ENCODE assay signal across 22 cellular contexts in genomic region chr12:54331461-54331860, GRCh38. TPM values are rescaled to one million over a fixed set of nuclear protein-coding genes. Genes with fewer than 3 reads are reported as not detected.
A peak's percentile ranks its signal among the peaks of the same experiment; 100 is the strongest.
DNase-seq lines count a peak whose midpoint lies in the region; ATAC-seq and TF ChIP-seq lines count a peak whose summit lies in the region.
"Had no signal": no experiment of that assay in that cellular context is flagged by ENCODE, and none has a peak within 500 bp of the region (broad histone marks: within the 10 kb centered on the region; RNA-seq: fewer than 3 reads in every experiment).

No MANE protein-coding gene starts in this region.

- no peaks in the 10 kb centered on the region for H3K36me3 ChIP-seq in CD8-positive, alpha-beta T cell (ENCODE audit: insufficient read depth, low read length)
- H3K36me3 ChIP-seq: ovary, right atrium auricular region had no signal

- intact Hi-C loops in CD8-positive, alpha-beta T cell (cut with DNase I, micrococcal nuclease) = no loop called here

- no peaks in the 10 kb centered on the region for H3K9me3 ChIP-seq in CD8-positive, alpha-beta T cell (ENCODE audit: low read length)
- H3K9me3 ChIP-seq: lower lobe of right lung, ovary, right atrium auricular region had no signal

- peaks cover 25% of the 10 kb centered on the region for H3K4me1 ChIP-seq in CD8-positive, alpha-beta T cell (ENCODE audit: insufficient read depth, low read length)

- H3K4me3 Mint-ChIP-seq in T-helper 2 cell treated with Interferon-gamma antibody and Interleukin-4, amounts not matched to agents 5 μg/mL and 100 μg/mL, for 36 hours = peak overlapping the region; percentile 62
- H3K4me3 Mint-ChIP-seq in CD8-positive, alpha-beta T cell = no peak overlapping the region
- no peak overlapping the region for H3K4me3 Mint-ChIP-seq in activated naive CD8-positive, alpha-beta T cell treated with anti-CD3 and anti-CD28 coated beads for 36 hours
- H3K4me3 Mint-ChIP-seq in naive thymus-derived CD8-positive, alpha-beta T cell = peak overlapping the region in 6 of 10 donors; percentile 5 to 41 (median 16)

- peak overlapping the region; percentile 18 for H3K27ac ChIP-seq in CD8-positive, alpha-beta T cell (ENCODE audit: low read depth, low read length)
- H3K27ac ChIP-seq: ovary, right atrium auricular region had no signal

- POLR2A ChIA-PET in CD8-positive, alpha-beta T cell (lab: Charles Lee) = no interaction called here
- POLR2A ChIA-PET in naive thymus-derived CD8-positive, alpha-beta T cell (lab: Charles Lee) = interaction anchor here (1.2 kb wide), 2 partner anchors 25 to 28 kb away, joined by 4 read pairs; no protein-coding TSS in a partner anchor

- H3K4me1 Mint-ChIP-seq in T-helper 2 cell treated with Interferon-gamma antibody and Interleukin-4, amounts not matched to agents 5 μg/mL and 100 μg/mL, for 36 hours (ENCODE audit: low read depth) = peaks cover 44% of the 10 kb centered on the region
- peaks cover 50% of the 10 kb centered on the region for H3K4me1 Mint-ChIP-seq in CD8-positive, alpha-beta T cell (ENCODE audit: low read depth)
- H3K4me1 Mint-ChIP-seq in activated naive CD8-positive, alpha-beta T cell treated with anti-CD3 and anti-CD28 coated beads for 36 hours = peaks cover 49% of the 10 kb centered on the region
- H3K4me1 Mint-ChIP-seq in naive thymus-derived CD8-positive, alpha-beta T cell = peaks cover 18 to 69% (median 54%) of the 10 kb centered on the region in 4 donors

- H3K27me3 Mint-ChIP-seq in T-helper 2 cell treated with Interferon-gamma antibody and Interleukin-4, amounts not matched to agents 5 μg/mL and 100 μg/mL, for 36 hours (ENCODE audit: low read depth) = no peaks in the 10 kb centered on the region
- no peaks in the 10 kb centered on the region for H3K27me3 Mint-ChIP-seq in CD8-positive, alpha-beta T cell (ENCODE audit: low read depth)
- no peaks in the 10 kb centered on the region for H3K27me3 Mint-ChIP-seq in activated naive CD8-positive, alpha-beta T cell treated with anti-CD3 and anti-CD28 coated beads for 36 hours
- no peaks in the 10 kb centered on the region for H3K27me3 Mint-ChIP-seq in naive thymus-derived CD8-positive, alpha-beta T cell

- no peak for ATAC-seq in CD8-positive, alpha-beta T cell
- no peak for ATAC-seq in naive thymus-derived CD8-positive, alpha-beta T cell
- ATAC-seq in GM21381 (IDR thresholded peaks at IDR 0.05; ENCODE audit: unreplicated experiment) = no peak
- ATAC-seq: lower lobe of right lung had no signal

- peak overlapping the region; percentile 26 for H3K27ac Mint-ChIP-seq in T-helper 2 cell treated with Interferon-gamma antibody and Interleukin-4, amounts not matched to agents 5 μg/mL and 100 μg/mL, for 36 hours
- peak overlapping the region; percentile 20 for H3K27ac Mint-ChIP-seq in CD8-positive, alpha-beta T cell
- peak overlapping the region; percentile 20 for H3K27ac Mint-ChIP-seq in activated naive CD8-positive, alpha-beta T cell treated with anti-CD3 and anti-CD28 coated beads for 36 hours
- H3K27ac Mint-ChIP-seq in naive thymus-derived CD8-positive, alpha-beta T cell = peak overlapping the region; percentile 34 to 92 (median 76)

- H3K27me3 ChIP-seq in CD8-positive, alpha-beta T cell (ENCODE audit: insufficient read depth, low read length) = no peaks in the 10 kb centered on the region
- H3K27me3 ChIP-seq: ovary, right atrium auricular region had no signal

- DNase-seq in T-helper 2 cell treated with Interferon-gamma antibody and Interleukin-4, amounts not matched to agents 5 μg/mL and 100 μg/mL, for 36 hours (ENCODE audit: low spot score) = no peak
- no peak for DNase-seq in T-helper 2 cell
- DNase-seq in CD8-positive, alpha-beta T cell = no peak
- DNase-seq in activated naive CD8-positive, alpha-beta T cell treated with anti-CD3 and anti-CD28 coated beads for 36 hours = no peak
- DNase-seq in naive thymus-derived CD8-positive, alpha-beta T cell = no peak
- no peak for DNase-seq in glomerular visceral epithelial cell (ENCODE audit: extremely low spot score)
- DNase-seq in activated gamma-delta T cell treated with Interleukin-2 at 50 U/mL for 16 hours = no peak
- DNase-seq: 8988T; activated CD8-positive, alpha-beta memory T cell treated with anti-CD3 and anti-CD28 coated beads, Interleukin-2, amount 50 U/mL, for 48 hours; cortex of kidney; H7; hypothalamus; islet precursor cell; lower lobe of right lung; NCI-H187 treated with DMSO at 0.1 percent for 48 hours; ovary; stimulated activated CD4-positive, alpha-beta T cell treated with anti-CD3 and anti-CD28 coated beads, Interleukin-4, amount 100 ng/mL, for 4 hours had no signal

- no peak for TF ChIP-seq CTCF in CD8-positive, alpha-beta T cell (IDR thresholded peaks at IDR 0.05)

- no peak overlapping the region for H3K4me3 ChIP-seq in CD8-positive, alpha-beta T cell (ENCODE audit: low read depth, low read length)
- H3K4me3 ChIP-seq: lower lobe of right lung, ovary, right atrium auricular region had no signal

- H3K36me3 Mint-ChIP-seq in T-helper 2 cell treated with Interferon-gamma antibody and Interleukin-4, amounts not matched to agents 5 μg/mL and 100 μg/mL, for 36 hours (ENCODE audit: low read depth) = peaks cover 8% of the 10 kb centered on the region
- H3K36me3 Mint-ChIP-seq in CD8-positive, alpha-beta T cell = peaks cover 19% of the 10 kb centered on the region
- H3K36me3 Mint-ChIP-seq in activated naive CD8-positive, alpha-beta T cell treated with anti-CD3 and anti-CD28 coated beads for 36 hours = peaks cover 2% of the 10 kb centered on the region
- H3K36me3 Mint-ChIP-seq in naive thymus-derived CD8-positive, alpha-beta T cell = peaks cover 0 to 21% (median 0%) of the 10 kb centered on the region in 3 donors

- CTCF ChIA-PET in CD8-positive, alpha-beta T cell (lab: Charles Lee) = interaction anchor here (0.6 to 7.1 kb wide), 5 partner anchors 10 to 356 kb away, joined by 3 to 50 read pairs (median 3); partner anchors contain the start of gene HOTAIR

- H3K9me3 Mint-ChIP-seq in T-helper 2 cell treated with Interferon-gamma antibody and Interleukin-4, amounts not matched to agents 5 μg/mL and 100 μg/mL, for 36 hours = no peaks in the 10 kb centered on the region
- H3K9me3 Mint-ChIP-seq in CD8-positive, alpha-beta T cell = no peaks in the 10 kb centered on the region
- H3K9me3 Mint-ChIP-seq in activated naive CD8-positive, alpha-beta T cell treated with anti-CD3 and anti-CD28 coated beads for 36 hours = no peaks in the 10 kb centered on the region
- no peaks in the 10 kb centered on the region for H3K9me3 Mint-ChIP-seq in naive thymus-derived CD8-positive, alpha-beta T cell

RNA-seq across cellular contexts. Expression of gene COPZ1, which starts 6.5 kb away (rescaled TPM):
- 10 to 100 TPM; 24.1 to 25.2 TPM for total RNA-seq in CD8-positive, alpha-beta T cell
- 100 to 1,000 TPM in 1 of 2 experiments, 10 to 100 TPM in 1; 96.3 to 102 TPM for total RNA-seq in activated naive CD8-positive, alpha-beta T cell treated with anti-CD3 and anti-CD28 coated beads for 36 hours
- 10 to 100 TPM; 79.0 to 83.5 TPM for total RNA-seq in naive thymus-derived CD8-positive, alpha-beta T cell
- polyA plus RNA-seq in naive thymus-derived CD8-positive, alpha-beta T cell = 100 to 1,000 TPM; 128 to 152 (median 132) TPM

RNA-seq across cellular contexts. Expression of gene NFE2, which starts 30.6 kb away (rescaled TPM):
- total RNA-seq in CD8-positive, alpha-beta T cell = not detected
- total RNA-seq in activated naive CD8-positive, alpha-beta T cell treated with anti-CD3 and anti-CD28 coated beads for 36 hours = not detected
- not detected for total RNA-seq in naive thymus-derived CD8-positive, alpha-beta T cell
- polyA plus RNA-seq in naive thymus-derived CD8-positive, alpha-beta T cell = under 1 TPM in 1 of 3 donors, not detected in 2; 0.14 TPM
- total RNA-seq: endothelial cell of umbilical vein had no signal
- polyA plus RNA-seq: endothelial cell of umbilical vein had no signal

RNA-seq across cellular contexts. Expression of gene GPR84, which starts 32.8 kb away (rescaled TPM):
- total RNA-seq in CD8-positive, alpha-beta T cell = not detected
- 1 to 10 TPM in 1 of 2 experiments, under 1 TPM in 1; 0.62 to 1.2 TPM for total RNA-seq in activated naive CD8-positive, alpha-beta T cell treated with anti-CD3 and anti-CD28 coated beads for 36 hours
- not detected for total RNA-seq in naive thymus-derived CD8-positive, alpha-beta T cell
- not detected for polyA plus RNA-seq in naive thymus-derived CD8-positive, alpha-beta T cell
- total RNA-seq: endothelial cell of umbilical vein, fibroblast of villous mesenchyme, H7, HT1080 had no signal
- polyA plus RNA-seq: endothelial cell of umbilical vein had no signal

RNA-seq across cellular contexts. Expression of gene HNRNPA1, which starts 50.9 kb away (rescaled TPM):
- total RNA-seq in CD8-positive, alpha-beta T cell = 1,000 to 10,000 TPM; 1,967 to 1,977 TPM
- 1,000 to 10,000 TPM; 2,335 to 2,367 TPM for total RNA-seq in activated naive CD8-positive, alpha-beta T cell treated with anti-CD3 and anti-CD28 coated beads for 36 hours
- 1,000 to 10,000 TPM; 1,109 to 1,141 TPM for total RNA-seq in naive thymus-derived CD8-positive, alpha-beta T cell
- polyA plus RNA-seq in naive thymus-derived CD8-positive, alpha-beta T cell = 1,000 to 10,000 TPM in 1 of 3 donors, 100 to 1,000 TPM in 2; 932 to 1,177 (median 943) TPM

RNA-seq across cellular contexts. Expression of gene CBX5, which starts 51.5 kb away (rescaled TPM):
- 10 to 100 TPM; 26.1 to 26.7 TPM for total RNA-seq in CD8-positive, alpha-beta T cell
- 100 to 1,000 TPM; 101 to 105 TPM for total RNA-seq in activated naive CD8-positive, alpha-beta T cell treated with anti-CD3 and anti-CD28 coated beads for 36 hours
- total RNA-seq in naive thymus-derived CD8-positive, alpha-beta T cell = 10 to 100 TPM; 66.6 to 70.5 TPM
- polyA plus RNA-seq in naive thymus-derived CD8-positive, alpha-beta T cell = 10 to 100 TPM; 23.7 to 34.4 (median 29.4) TPM

Comparison
In these comparisons a context has a peak if more than half of its experiments do, and no peak if none do; other contexts are left out.
1. H3K27ac Mint-ChIP-seq: peak in every context shown above with its lines; median percentile 76 in naive thymus-derived CD8-positive, alpha-beta T cell; 26 in T-helper 2 cell treated with Interferon-gamma antibody and Interleukin-4, amounts not matched to agents 5 μg/mL and 100 μg/mL, for 36 hours; 20 in CD8-positive, alpha-beta T cell; 20 in activated naive CD8-positive, alpha-beta T cell treated with anti-CD3 and anti-CD28 coated beads for 36 hours.
2. H3K4me3 Mint-ChIP-seq: peak in T-helper 2 cell treated with Interferon-gamma antibody and Interleukin-4, amounts not matched to agents 5 μg/mL and 100 μg/mL, for 36 hours (single experiment) and naive thymus-derived CD8-positive, alpha-beta T cell (6 of 10); none in CD8-positive, alpha-beta T cell (single experiment) and activated naive CD8-positive, alpha-beta T cell treated with anti-CD3 and anti-CD28 coated beads for 36 hours (single experiment).